14 cellular contexts compared by ENCODE assay signal in genomic region chr21:10463156-10463555, GRCh38. TPM values are rescaled to one million over a fixed set of nuclear protein-coding genes. Genes with fewer than 3 reads are reported as not detected.
A peak's percentile ranks its signal among the peaks of the same experiment; 100 is the strongest.
DNase-seq lines count a peak whose midpoint lies in the region; ATAC-seq, FAIRE-seq and TF ChIP-seq lines count a peak whose summit lies in the region.
"Had no signal": no experiment of that assay in that cellular context is flagged by ENCODE, and none has a peak within 500 bp of the region (broad histone marks: within the 10 kb centered on the region; RNA-seq: fewer than 3 reads in every experiment).

No MANE protein-coding gene starts in this region.

- H3K4me1 Mint-ChIP-seq in endodermal cell: no peaks in the 10 kb centered on the region
- H3K4me1 Mint-ChIP-seq: CD4-positive, CD25-positive, alpha-beta regulatory T cell; IgD-negative memory B cell had no signal

- H3K4me3 Mint-ChIP-seq in endodermal cell: no peak overlapping the region
- H3K4me3 Mint-ChIP-seq: CD4-positive, CD25-positive, alpha-beta regulatory T cell; IgD-negative memory B cell had no signal

- no peaks in the 10 kb centered on the region for H3K27me3 Mint-ChIP-seq in endodermal cell (ENCODE audit: insufficient read depth)
- H3K27me3 Mint-ChIP-seq: CD4-positive, CD25-positive, alpha-beta regulatory T cell; IgD-negative memory B cell had no signal

- H3K27ac ChIP-seq in endodermal cell (ENCODE audit: low read depth, low read length) (no peak overlapping the region), stomach (no peak overlapping the region)
- H3K27ac ChIP-seq: 22Rv1; BLaER1 treated with 17β-estradiol and CSF1 and Interleukin-3, amounts not matched to agents 10 nM and 100 nM had no signal

- H3K9ac ChIP-seq in endodermal cell (ENCODE audit: extremely low read depth, low read length, poor library complexity, severe bottlenecking): no peak overlapping the region
- H3K9ac ChIP-seq: BLaER1 treated with 17β-estradiol and CSF1 and Interleukin-3, amounts not matched to agents 10 nM and 100 nM had no signal

- FAIRE-seq in A204.1 (lab: Jason Lieb, UNC): peak; percentile 84

- H3K4me3 ChIP-seq in endodermal cell (ENCODE audit: low read length) (peak overlapping the region; percentile 1), stomach (no peak overlapping the region)
- H3K4me3 ChIP-seq: BLaER1 treated with 17β-estradiol and CSF1 and Interleukin-3, amounts not matched to agents 10 nM and 100 nM had no signal

- no peak for TF ChIP-seq CTCF in endodermal cell (conservative IDR thresholded peaks at IDR 0.05)
- TF ChIP-seq CTCF in stomach (IDR thresholded peaks at IDR 0.05): no peak

- intact Hi-C loops in stomach (cut with DNase I; ENCODE audit: low total_unique reads): no loop called here

- no peaks in the 10 kb centered on the region for H3K9me3 Mint-ChIP-seq in endodermal cell
- H3K9me3 Mint-ChIP-seq: CD4-positive, CD25-positive, alpha-beta regulatory T cell; IgD-negative memory B cell had no signal

- 57 to 65% methylated on average over 4 to 5 of the region's 5 CpGs for WGBS in endodermal cell (ENCODE audit: insufficient coverage in 1 of 2, insufficient read length in 1 of 2), 2 experiments
- WGBS in stomach, 5 donors: 38 to 47% (median 44%) methylated on average over 5 of the region's 5 CpGs

- H3K4me1 ChIP-seq in endodermal cell (ENCODE audit: control insufficient read depth, insufficient read depth, low read length) (no peaks in the 10 kb centered on the region), stomach (no peaks in the 10 kb centered on the region)
- H3K4me1 ChIP-seq: BLaER1 treated with 17β-estradiol and CSF1 and Interleukin-3, amounts not matched to agents 10 nM and 100 nM had no signal

- no peak for TF ChIP-seq EP300 in stomach (IDR thresholded peaks at IDR 0.05)

- H3K27me3 ChIP-seq in endodermal cell (ENCODE audit: control insufficient read depth, insufficient read depth, low read length, poor library complexity, severe bottlenecking) (no peaks in the 10 kb centered on the region), stomach (no peaks in the 10 kb centered on the region)
- H3K27me3 ChIP-seq: BLaER1 treated with 17β-estradiol and CSF1 and Interleukin-3, amounts not matched to agents 10 nM and 100 nM had no signal

- no peak for TF ChIP-seq POLR2A in stomach (IDR thresholded peaks at IDR 0.05)

- ATAC-seq in HG02973 (IDR thresholded peaks at IDR 0.05; ENCODE audit: unreplicated experiment): no peak

- in situ Hi-C loops in ACHN (cut with HindIII; ENCODE audit: low pct_ligation_motif_present, low pct_unique_long_range_greater_than_20kb, low sequenced_read_pairs): no loop called here

- no peaks in the 10 kb centered on the region for H3K36me3 Mint-ChIP-seq in endodermal cell (ENCODE audit: low read depth)
- H3K36me3 Mint-ChIP-seq: CD4-positive, CD25-positive, alpha-beta regulatory T cell; IgD-negative memory B cell had no signal

- H3K36me3 ChIP-seq in endodermal cell (ENCODE audit: control insufficient read depth, insufficient read depth, low read length): no peaks in the 10 kb centered on the region
- no peaks in the 10 kb centered on the region for H3K36me3 ChIP-seq in stomach
- H3K36me3 ChIP-seq: BLaER1 treated with 17β-estradiol and CSF1 and Interleukin-3, amounts not matched to agents 10 nM and 100 nM had no signal

- DNase-seq in NAMALWA (ENCODE audit: low spot score) (peak; percentile 15), endodermal cell (no peak), pons (ENCODE audit: low spot score) (peak; percentile 24), stomach (no peak), ACHN (no peak), NOMO-1 treated with dmso at 0.1 percent for 144 hours (lab: John Stamatoyannopoulos, UW; ENCODE audit: unreplicated experiment) (no peak)
- DNase-seq: CD4-positive, CD25-positive, alpha-beta regulatory T cell; DMS53; HCEC 1CT had no signal

- H3K9me3 ChIP-seq in endodermal cell (ENCODE audit: control insufficient read depth, low read length) (peaks cover 92% of the 10 kb centered on the region), stomach (peaks cover 0 to 46% (median 25%) of the 10 kb centered on the region in 4 donors)
- H3K9me3 ChIP-seq: BLaER1 treated with 17β-estradiol and CSF1 and Interleukin-3, amounts not matched to agents 10 nM and 100 nM had no signal

- H3K27ac Mint-ChIP-seq in endodermal cell: no peak overlapping the region
- H3K27ac Mint-ChIP-seq: CD4-positive, CD25-positive, alpha-beta regulatory T cell; IgD-negative memory B cell had no signal

RNA-seq across cellular contexts. Expression of gene TPTE, which starts 58.2 kb away (rescaled TPM):
- total RNA-seq in endodermal cell: not detected
- not detected for polyA plus RNA-seq in endodermal cell (2013, experiment 1 of 2)
- not detected for polyA plus RNA-seq in endodermal cell (2013, experiment 2 of 2)
- total RNA-seq in stomach: not detected
- not detected for polyA plus RNA-seq in stomach
- total RNA-seq: CD4-positive, CD25-positive, alpha-beta regulatory T cell had no signal
- polyA plus RNA-seq: CD4-positive, CD25-positive, alpha-beta regulatory T cell; IgD-negative memory B cell had no signal

Comparison
In these comparisons a context has a peak if more than half of its experiments do, and no peak if none do; other contexts are left out.
1. DNase-seq: peak in NAMALWA (single experiment) and pons (single experiment); none in endodermal cell (single experiment), stomach (single experiment), ACHN (single experiment) and NOMO-1 treated with dmso at 0.1 percent for 144 hours (single experiment).